ENCODE assay signal across 1 cellular context in the genomic region with DNA sequence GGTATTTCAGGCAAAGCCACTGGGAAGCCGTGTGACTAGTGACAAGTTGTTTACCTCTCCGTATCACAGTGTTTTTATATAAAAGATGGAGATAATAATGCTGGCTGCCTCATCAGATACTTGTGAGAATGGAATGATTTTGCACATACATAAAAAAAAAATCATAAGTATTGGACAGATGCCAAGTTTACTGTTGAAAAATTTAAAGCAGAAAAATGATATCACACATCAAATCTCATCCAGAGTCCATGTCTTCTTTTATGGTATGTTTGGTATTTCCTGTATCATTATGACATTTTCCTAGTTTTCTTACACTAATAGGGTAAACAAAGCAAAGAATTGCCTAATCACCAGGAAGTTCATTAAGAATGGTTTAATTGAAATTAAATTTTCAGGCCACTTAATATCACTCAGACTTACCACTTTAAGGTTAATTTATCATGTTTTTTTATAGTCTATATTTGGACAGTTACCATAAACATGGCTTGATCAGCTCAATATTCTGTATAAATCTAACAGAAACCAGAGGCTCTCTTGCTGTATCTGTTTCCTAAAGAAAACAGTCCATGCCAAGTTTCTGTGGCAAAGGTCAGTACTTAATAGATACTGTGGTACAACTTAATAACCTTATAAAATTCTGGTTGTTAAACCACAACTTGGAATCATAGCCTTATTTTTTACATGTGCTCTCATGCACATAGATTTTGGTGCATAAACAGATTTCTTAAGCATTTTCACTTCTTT.
TF ChIP-seq lines count a peak whose summit lies in the region.

No MANE protein-coding gene starts in this region.

TF ChIP-seq in GM23338, 12 proteins besides CTCF, POLR2A, EP300 and RAD21 (continued from another document):
- TF ChIP-seq, protein P1, sequence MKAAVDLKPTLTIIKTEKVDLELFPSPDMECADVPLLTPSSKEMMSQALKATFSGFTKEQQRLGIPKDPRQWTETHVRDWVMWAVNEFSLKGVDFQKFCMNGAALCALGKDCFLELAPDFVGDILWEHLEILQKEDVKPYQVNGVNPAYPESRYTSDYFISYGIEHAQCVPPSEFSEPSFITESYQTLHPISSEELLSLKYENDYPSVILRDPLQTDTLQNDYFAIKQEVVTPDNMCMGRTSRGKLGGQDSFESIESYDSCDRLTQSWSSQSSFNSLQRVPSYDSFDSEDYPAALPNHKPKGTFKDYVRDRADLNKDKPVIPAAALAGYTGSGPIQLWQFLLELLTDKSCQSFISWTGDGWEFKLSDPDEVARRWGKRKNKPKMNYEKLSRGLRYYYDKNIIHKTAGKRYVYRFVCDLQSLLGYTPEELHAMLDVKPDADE (IDR thresholded peaks at IDR 0.05): no peak
- TF ChIP-seq ZNF114 (CRISPR knock-in tag; IDR thresholded peaks at IDR 0.05) (no peak), JUNB (IDR thresholded peaks at IDR 0.05; ENCODE audit: unreplicated experiment) (no peak), POLR2AphosphoS5 (IDR thresholded peaks at IDR 0.05; ENCODE audit: low read depth) (no peak), EZH2phosphoT487 (IDR thresholded peaks at IDR 0.05; ENCODE audit: unreplicated experiment) (no peak)
- TF ChIP-seq, protein P2, sequence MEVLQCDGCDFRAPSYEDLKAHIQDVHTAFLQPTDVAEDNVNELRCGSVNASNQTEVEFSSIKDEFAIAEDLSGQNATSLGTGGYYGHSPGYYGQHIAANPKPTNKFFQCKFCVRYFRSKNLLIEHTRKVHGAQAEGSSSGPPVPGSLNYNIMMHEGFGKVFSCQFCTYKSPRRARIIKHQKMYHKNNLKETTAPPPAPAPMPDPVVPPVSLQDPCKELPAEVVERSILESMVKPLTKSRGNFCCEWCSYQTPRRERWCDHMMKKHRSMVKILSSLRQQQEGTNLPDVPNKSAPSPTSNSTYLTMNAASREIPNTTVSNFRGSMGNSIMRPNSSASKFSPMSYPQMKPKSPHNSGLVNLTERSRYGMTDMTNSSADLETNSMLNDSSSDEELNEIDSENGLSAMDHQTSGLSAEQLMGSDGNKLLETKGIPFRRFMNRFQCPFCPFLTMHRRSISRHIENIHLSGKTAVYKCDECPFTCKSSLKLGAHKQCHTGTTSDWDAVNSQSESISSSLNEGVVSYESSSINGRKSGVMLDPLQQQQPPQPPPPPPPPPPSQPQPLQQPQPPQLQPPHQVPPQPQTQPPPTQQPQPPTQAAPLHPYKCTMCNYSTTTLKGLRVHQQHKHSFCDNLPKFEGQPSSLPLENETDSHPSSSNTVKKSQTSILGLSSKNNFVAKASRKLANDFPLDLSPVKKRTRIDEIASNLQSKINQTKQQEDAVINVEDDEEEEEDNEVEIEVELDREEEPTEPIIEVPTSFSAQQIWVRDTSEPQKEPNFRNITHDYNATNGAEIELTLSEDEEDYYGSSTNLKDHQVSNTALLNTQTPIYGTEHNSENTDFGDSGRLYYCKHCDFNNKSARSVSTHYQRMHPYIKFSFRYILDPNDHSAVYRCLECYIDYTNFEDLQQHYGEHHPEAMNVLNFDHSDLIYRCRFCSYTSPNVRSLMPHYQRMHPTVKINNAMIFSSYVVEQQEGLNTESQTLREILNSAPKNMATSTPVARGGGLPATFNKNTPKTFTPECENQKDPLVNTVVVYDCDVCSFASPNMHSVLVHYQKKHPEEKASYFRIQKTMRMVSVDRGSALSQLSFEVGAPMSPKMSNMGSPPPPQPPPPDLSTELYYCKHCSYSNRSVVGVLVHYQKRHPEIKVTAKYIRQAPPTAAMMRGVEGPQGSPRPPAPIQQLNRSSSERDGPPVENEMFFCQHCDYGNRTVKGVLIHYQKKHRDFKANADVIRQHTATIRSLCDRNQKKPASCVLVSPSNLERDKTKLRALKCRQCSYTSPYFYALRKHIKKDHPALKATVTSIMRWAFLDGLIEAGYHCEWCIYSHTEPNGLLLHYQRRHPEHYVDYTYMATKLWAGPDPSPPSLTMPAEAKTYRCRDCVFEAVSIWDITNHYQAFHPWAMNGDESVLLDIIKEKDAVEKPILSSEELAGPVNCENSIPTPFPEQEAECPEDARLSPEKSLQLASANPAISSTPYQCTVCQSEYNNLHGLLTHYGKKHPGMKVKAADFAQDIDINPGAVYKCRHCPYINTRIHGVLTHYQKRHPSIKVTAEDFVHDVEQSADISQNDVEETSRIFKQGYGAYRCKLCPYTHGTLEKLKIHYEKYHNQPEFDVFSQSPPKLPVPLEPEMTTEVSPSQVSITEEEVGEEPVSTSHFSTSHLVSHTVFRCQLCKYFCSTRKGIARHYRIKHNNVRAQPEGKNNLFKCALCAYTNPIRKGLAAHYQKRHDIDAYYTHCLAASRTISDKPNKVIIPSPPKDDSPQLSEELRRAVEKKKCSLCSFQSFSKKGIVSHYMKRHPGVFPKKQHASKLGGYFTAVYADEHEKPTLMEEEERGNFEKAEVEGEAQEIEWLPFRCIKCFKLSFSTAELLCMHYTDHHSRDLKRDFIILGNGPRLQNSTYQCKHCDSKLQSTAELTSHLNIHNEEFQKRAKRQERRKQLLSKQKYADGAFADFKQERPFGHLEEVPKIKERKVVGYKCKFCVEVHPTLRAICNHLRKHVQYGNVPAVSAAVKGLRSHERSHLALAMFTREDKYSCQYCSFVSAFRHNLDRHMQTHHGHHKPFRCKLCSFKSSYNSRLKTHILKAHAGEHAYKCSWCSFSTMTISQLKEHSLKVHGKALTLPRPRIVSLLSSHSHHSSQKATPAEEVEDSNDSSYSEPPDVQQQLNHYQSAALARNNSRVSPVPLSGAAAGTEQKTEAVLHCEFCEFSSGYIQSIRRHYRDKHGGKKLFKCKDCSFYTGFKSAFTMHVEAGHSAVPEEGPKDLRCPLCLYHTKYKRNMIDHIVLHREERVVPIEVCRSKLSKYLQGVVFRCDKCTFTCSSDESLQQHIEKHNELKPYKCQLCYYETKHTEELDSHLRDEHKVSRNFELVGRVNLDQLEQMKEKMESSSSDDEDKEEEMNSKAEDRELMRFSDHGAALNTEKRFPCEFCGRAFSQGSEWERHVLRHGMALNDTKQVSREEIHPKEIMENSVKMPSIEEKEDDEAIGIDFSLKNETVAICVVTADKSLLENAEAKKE (CRISPR knock-in tag; IDR thresholded peaks at IDR 0.05): no peak
